13 cellular contexts compared by ENCODE assay signal in the genomic region with DNA sequence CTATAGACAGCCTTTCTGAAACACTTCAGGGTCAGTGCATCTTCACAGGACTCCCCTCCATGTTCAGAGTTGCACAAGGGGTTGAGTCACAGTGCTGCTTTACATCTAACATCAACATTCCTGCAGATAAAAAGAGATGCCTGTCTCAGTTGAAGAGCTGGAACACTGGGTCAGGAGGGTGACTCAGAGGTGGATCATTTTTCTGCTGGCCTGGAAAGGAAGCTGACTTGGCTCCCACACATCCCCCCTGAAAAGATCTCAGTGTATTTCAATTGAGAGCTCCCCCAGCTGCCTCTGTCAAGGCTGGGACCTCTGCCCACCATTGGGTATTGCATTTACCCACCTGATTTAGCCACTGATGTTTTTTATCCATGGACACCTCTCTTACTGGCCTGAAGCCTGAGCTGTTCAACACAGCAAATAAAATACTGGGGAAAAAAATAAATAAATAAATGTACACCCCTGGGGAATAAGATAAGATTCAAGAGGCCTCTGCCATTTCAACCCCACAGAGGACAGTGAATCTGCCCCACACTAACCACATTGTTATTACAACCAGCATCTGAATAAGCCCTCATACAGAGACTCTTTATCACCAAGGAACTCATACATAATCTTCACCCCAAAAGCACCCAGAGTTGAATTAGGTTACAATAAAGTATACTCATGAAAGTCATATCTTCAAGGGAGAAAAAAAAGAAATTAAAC.
DNase-seq lines count a peak whose midpoint lies in the region; ATAC-seq, FAIRE-seq and TF ChIP-seq lines count a peak whose summit lies in the region.
"Had no signal": no experiment of that assay in that cellular context is flagged by ENCODE, and none has a peak within 500 bp of the region (broad histone marks: within the 10 kb centered on the region; RNA-seq: fewer than 3 reads in every experiment).

No MANE protein-coding gene starts in this region.

- H3K4me3 ChIP-seq in A549 (no peak overlapping the region), HUES48 (ENCODE audit: low read depth, low read length) (no peak overlapping the region), bronchial epithelial cell (ENCODE audit: low read depth, low read length) (no peak overlapping the region), kidney epithelial cell (ENCODE audit: low read depth, low read length) (no peak overlapping the region), tibial nerve (no peak overlapping the region)
- H3K4me3 ChIP-seq: BLaER1 had no signal

- H3K4me1 ChIP-seq in A549 = peaks cover 14% of the 10 kb centered on the region
- no peaks in the 10 kb centered on the region for H3K4me1 ChIP-seq in HUES48 (ENCODE audit: control insufficient read depth, insufficient read depth, low read length)
- no peaks in the 10 kb centered on the region for H3K4me1 ChIP-seq in tibial nerve
- H3K4me1 ChIP-seq: BLaER1, parathyroid adenoma had no signal

- ATAC-seq in A549 (peak; percentile 85 to 99), HG03354 (IDR thresholded peaks at IDR 0.05; ENCODE audit: poor library complexity, severe bottlenecking, unreplicated experiment) (no peak)

- no peaks in the 10 kb centered on the region for H3K27me3 ChIP-seq in HUES48 (ENCODE audit: control insufficient read depth, insufficient read depth, low read length)
- no peaks in the 10 kb centered on the region for H3K27me3 ChIP-seq in bronchial epithelial cell (ENCODE audit: control insufficient read depth, insufficient read depth, low read length)
- no peaks in the 10 kb centered on the region for H3K27me3 ChIP-seq in kidney epithelial cell (ENCODE audit: control insufficient read depth, insufficient read depth, low read length)
- no peaks in the 10 kb centered on the region for H3K27me3 ChIP-seq in tibial nerve
- H3K27me3 ChIP-seq: BLaER1 had no signal

- FAIRE-seq in A549 (lab: Jason Lieb, UNC) (no peak), bronchial epithelial cell (lab: Jason Lieb, UNC) (peak; percentile 23), D721Med (lab: Jason Lieb, UNC) (no peak)

- no peak overlapping the region for H3K9ac ChIP-seq in HUES48 (ENCODE audit: low read depth, low read length)
- H3K9ac ChIP-seq: BLaER1, parathyroid adenoma had no signal

- TF ChIP-seq RAD21 in A549 (conservative IDR thresholded peaks at IDR 0.05 in 1 of 2, IDR thresholded peaks at IDR 0.05 in 1 of 2) = no peak

- TF ChIP-seq POLR2A in A549 (IDR thresholded peaks at IDR 0.05; ENCODE audit: low read length) (no peak), tibial nerve (IDR thresholded peaks at IDR 0.05) (no peak)

- H3K27ac ChIP-seq in A549 = peak overlapping the region; percentile 67 to 82
- H3K27ac ChIP-seq in HUES48 (ENCODE audit: low read depth, low read length) = peak overlapping the region; percentile 65
- H3K27ac ChIP-seq in tibial nerve = no peak overlapping the region
- H3K27ac ChIP-seq: BLaER1, parathyroid adenoma had no signal

- peak; percentile 18 to 54 for DNase-seq in A549 (ENCODE audit: low read depth in 1 of 2, low spot score in 1 of 2)
- DNase-seq in bronchial epithelial cell (ENCODE audit: low read depth) = peak; percentile 99
- DNase-seq in kidney epithelial cell (ENCODE audit: low read depth) = peak; percentile 99
- DNase-seq in D721Med (ENCODE audit: insufficient read length, low spot score) = no peak
- no peak for DNase-seq in tibial nerve (ENCODE audit: low spot score in 2 of 2)
- DNase-seq in NCI-H146 (lab: John Stamatoyannopoulos, UW) = no peak
- DNase-seq: activated B cell treated with CpG ODN at 0.5 μM for 24 hours; activated naive CD4-positive, alpha-beta T cell treated with Interleukin-2 at 50 U/mL for 16 hours; NCI-H526 treated with DMSO at 0.1 percent for 48 hours had no signal

- H3K36me3 ChIP-seq in HUES48 (ENCODE audit: control insufficient read depth, insufficient read depth, low read length) (no peaks in the 10 kb centered on the region), bronchial epithelial cell (ENCODE audit: control insufficient read depth, insufficient read depth, low read length) (no peaks in the 10 kb centered on the region), kidney epithelial cell (ENCODE audit: control insufficient read depth, insufficient read depth, low read length) (no peaks in the 10 kb centered on the region), tibial nerve (no peaks in the 10 kb centered on the region)
- H3K36me3 ChIP-seq: BLaER1 had no signal

- H3K9me3 ChIP-seq in A549 = no peaks in the 10 kb centered on the region
- no peaks in the 10 kb centered on the region for H3K9me3 ChIP-seq in HUES48 (ENCODE audit: control insufficient read depth, insufficient read depth, low read length)
- H3K9me3 ChIP-seq in tibial nerve = no peaks in the 10 kb centered on the region
- H3K9me3 ChIP-seq: BLaER1 had no signal

- no peak for TF ChIP-seq CTCF in A549 (IDR thresholded peaks at IDR 0.05)
- TF ChIP-seq CTCF in bronchial epithelial cell (IDR thresholded peaks at IDR 0.05; ENCODE audit: insufficient read depth, low read length, severe bottlenecking) = no peak
- no peak for TF ChIP-seq CTCF in kidney epithelial cell (IDR thresholded peaks at IDR 0.05; ENCODE audit: insufficient read depth, low read length, poor library complexity, severe bottlenecking)
- no peak for TF ChIP-seq CTCF in D721Med (IDR thresholded peaks at IDR 0.05; ENCODE audit: insufficient read depth, missing control alignments)
- no peak for TF ChIP-seq CTCF in tibial nerve (IDR thresholded peaks at IDR 0.05)

- POLR2A ChIA-PET in A549 (lab: Yijun Ruan, JAX) = no interaction called here

- CTCF ChIA-PET in A549 (lab: Yijun Ruan, JAX) = interaction anchor here (0.9 to 1.8 kb wide), 2 partner anchors 11 to 15 kb away, joined by 3 to 5 read pairs; no protein-coding TSS in a partner anchor

- H3K4me2 ChIP-seq in A549 = peak overlapping the region; percentile 49
- H3K4me2 ChIP-seq: BLaER1 had no signal

- peak in 1 of 2 experiments; percentile 23; a peak in 1 of 5 replicates for TF ChIP-seq EP300 in A549 (IDR thresholded peaks at IDR 0.05)
- TF ChIP-seq EP300 in tibial nerve (IDR thresholded peaks at IDR 0.05) = no peak

TF ChIP-seq in A549, 52 proteins besides CTCF, POLR2A, EP300 and RAD21 (continues in another document):
- no peak for TF ChIP-seq POLR2AphosphoS2 (conservative IDR thresholded peaks at IDR 0.05; ENCODE audit: low read length)
- no peak for TF ChIP-seq NPAS2 (CRISPR knock-in tag; IDR thresholded peaks at IDR 0.05; ENCODE audit: borderline replicate concordance)
- no peak for TF ChIP-seq FOXS1 (CRISPR knock-in tag; IDR thresholded peaks at IDR 0.05)
- no peak for TF ChIP-seq NR3C1 (IDR thresholded peaks at IDR 0.05)
- TF ChIP-seq JUNB (IDR thresholded peaks at IDR 0.05) = peak; percentile 66
- no peak for TF ChIP-seq RCOR1 (IDR thresholded peaks at IDR 0.05; ENCODE audit: low read depth, low read length)
- TF ChIP-seq HEYL (CRISPR knock-in tag; IDR thresholded peaks at IDR 0.05) = no peak
- TF ChIP-seq CHD4 (IDR thresholded peaks at IDR 0.05; ENCODE audit: borderline replicate concordance) = no peak
- TF ChIP-seq RFX5 (IDR thresholded peaks at IDR 0.05) = no peak
- TF ChIP-seq CEBPB (IDR thresholded peaks at IDR 0.05) = peak in 1 of 2 experiments; percentile 73; a peak in 2 of 4 replicates
- no peak for TF ChIP-seq RNF2 (IDR thresholded peaks at IDR 0.05; ENCODE audit: borderline replicate concordance, low read depth)
- TF ChIP-seq EHMT2 (IDR thresholded peaks at IDR 0.05; ENCODE audit: low read depth) = no peak
- TF ChIP-seq NFE2L2 (conservative IDR thresholded peaks at IDR 0.05; ENCODE audit: low read length) = no peak
- TF ChIP-seq RARB (CRISPR knock-in tag; IDR thresholded peaks at IDR 0.05) = no peak
- TF ChIP-seq SMC3 (IDR thresholded peaks at IDR 0.05) = no peak
- no peak for TF ChIP-seq HDAC2 (IDR thresholded peaks at IDR 0.05)
- no peak for TF ChIP-seq GATA3 (IDR thresholded peaks at IDR 0.05; ENCODE audit: borderline replicate concordance)
- TF ChIP-seq FOSB (CRISPR knock-in tag; IDR thresholded peaks at IDR 0.05) = no peak
- TF ChIP-seq, protein P1, sequence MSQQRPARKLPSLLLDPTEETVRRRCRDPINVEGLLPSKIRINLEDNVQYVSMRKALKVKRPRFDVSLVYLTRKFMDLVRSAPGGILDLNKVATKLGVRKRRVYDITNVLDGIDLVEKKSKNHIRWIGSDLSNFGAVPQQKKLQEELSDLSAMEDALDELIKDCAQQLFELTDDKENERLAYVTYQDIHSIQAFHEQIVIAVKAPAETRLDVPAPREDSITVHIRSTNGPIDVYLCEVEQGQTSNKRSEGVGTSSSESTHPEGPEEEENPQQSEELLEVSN (IDR thresholded peaks at IDR 0.05; ENCODE audit: borderline replicate concordance, low read depth) = no peak
- TF ChIP-seq HOXB5 (CRISPR knock-in tag; IDR thresholded peaks at IDR 0.05) = no peak
- TF ChIP-seq CBX8 (IDR thresholded peaks at IDR 0.05) = no peak
- TF ChIP-seq CBX2 (IDR thresholded peaks at IDR 0.05; ENCODE audit: borderline replicate concordance, low read depth) = no peak
- peak in 1 of 2 experiments; percentile 61; a peak in 2 of 5 replicates for TF ChIP-seq JUN (IDR thresholded peaks at IDR 0.05)
- TF ChIP-seq, protein P2, sequence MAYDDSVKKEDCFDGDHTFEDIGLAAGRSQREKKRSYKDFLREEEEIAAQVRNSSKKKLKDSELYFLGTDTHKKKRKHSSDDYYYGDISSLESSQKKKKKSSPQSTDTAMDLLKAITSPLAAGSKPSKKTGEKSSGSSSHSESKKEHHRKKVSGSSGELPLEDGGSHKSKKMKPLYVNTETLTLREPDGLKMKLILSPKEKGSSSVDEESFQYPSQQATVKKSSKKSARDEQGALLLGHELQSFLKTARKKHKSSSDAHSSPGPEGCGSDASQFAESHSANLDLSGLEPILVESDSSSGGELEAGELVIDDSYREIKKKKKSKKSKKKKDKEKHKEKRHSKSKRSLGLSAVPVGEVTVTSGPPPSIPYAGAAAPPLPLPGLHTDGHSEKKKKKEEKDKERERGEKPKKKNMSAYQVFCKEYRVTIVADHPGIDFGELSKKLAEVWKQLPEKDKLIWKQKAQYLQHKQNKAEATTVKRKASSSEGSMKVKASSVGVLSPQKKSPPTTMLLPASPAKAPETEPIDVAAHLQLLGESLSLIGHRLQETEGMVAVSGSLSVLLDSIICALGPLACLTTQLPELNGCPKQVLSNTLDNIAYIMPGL (CRISPR knock-in tag; IDR thresholded peaks at IDR 0.05; ENCODE audit: borderline replicate concordance) = no peak
- no peak for TF ChIP-seq CHD2 (IDR thresholded peaks at IDR 0.05; ENCODE audit: low read length, partially characterized antibody)
- TF ChIP-seq HOXB13 (CRISPR knock-in tag; IDR thresholded peaks at IDR 0.05; ENCODE audit: low read depth) = no peak
- no peak for TF ChIP-seq ZSCAN20 (CRISPR knock-in tag; IDR thresholded peaks at IDR 0.05)

Comparison
In these comparisons a context has a peak if more than half of its experiments do, and no peak if none do; other contexts are left out.
1. DNase-seq: peak in A549 (2 of 2), bronchial epithelial cell (single experiment) and kidney epithelial cell (single experiment); none in D721Med (single experiment), tibial nerve (0 of 2) and NCI-H146 (single experiment).
2. H3K27ac ChIP-seq: peak in A549 (2 of 2) and HUES48 (single experiment); none in tibial nerve (0 of 4).